In genomic region chr6:157760137-157760536, GRCh38 we compare ENCODE assay signal across 16 cellular contexts.
A peak's percentile ranks its signal among the peaks of the same experiment; 100 is the strongest.
DNase-seq lines count a peak whose midpoint lies in the region; ATAC-seq and TF ChIP-seq lines count a peak whose summit lies in the region.
"Had no signal": no experiment of that assay in that cellular context is flagged by ENCODE, and none has a peak within 500 bp of the region (broad histone marks: within the 10 kb centered on the region; RNA-seq: fewer than 3 reads in every experiment).

No MANE protein-coding gene starts in this region.

- TF ChIP-seq RAD21 in SK-N-SH (IDR thresholded peaks at IDR 0.05; ENCODE audit: low read length) = no peak

- 95% methylated on average over 5 of the region's 6 CpGs for WGBS in SK-N-SH (ENCODE audit: low lambda C conversion rate)
- 96% methylated on average over 6 of the region's 6 CpGs for WGBS in smooth muscle cell (ENCODE audit: low lambda C conversion rate)

- CTCF ChIA-PET in SK-N-SH (lab: Yijun Ruan, JAX) = interaction anchor here (1.2 to 2.4 kb wide), 3 partner anchors 10 to 312 kb away, joined by 3 to 10 read pairs (median 6); no protein-coding TSS in a partner anchor

- H3K9ac ChIP-seq in SK-N-SH (peak overlapping the region; percentile 40; the same call in 1 of the 2 replicates), smooth muscle cell (ENCODE audit: low read depth) (peak overlapping the region; percentile 47)

- H3K4me3 Mint-ChIP-seq in dendritic cell treated with granulocyte-macrophage colony-stimulating factor and Interleukin-4, amounts not matched to agents 40 ng/mL and 50 ng/mL, for 4 days = no peak overlapping the region

- no peaks in the 10 kb centered on the region for H3K9me3 ChIP-seq in SK-N-SH
- no peaks in the 10 kb centered on the region for H3K9me3 ChIP-seq in RWPE2 (ENCODE audit: severe bottlenecking)
- no peaks in the 10 kb centered on the region for H3K9me3 ChIP-seq in smooth muscle cell (replicated peaks; ENCODE audit: low read depth)
- H3K9me3 ChIP-seq in SJCRH30 (replicated peaks) = no peaks in the 10 kb centered on the region
- H3K9me3 ChIP-seq: heart left ventricle had no signal

- ATAC-seq in SK-N-SH treated with all-trans-retinoic acid at 6 μM for 48 hours (no peak), RWPE2 (ENCODE audit: low read depth) (no peak), GM18867 (IDR thresholded peaks at IDR 0.05; ENCODE audit: unreplicated experiment) (no peak)
- ATAC-seq: heart left ventricle, left ventricle myocardium superior had no signal

- peaks cover 81% of the 10 kb centered on the region for H3K4me1 Mint-ChIP-seq in dendritic cell treated with granulocyte-macrophage colony-stimulating factor and Interleukin-4, amounts not matched to agents 40 ng/mL and 50 ng/mL, for 4 days (ENCODE audit: low read depth)

- no peak overlapping the region for H3K4me3 ChIP-seq in SK-N-SH (ENCODE audit: low read depth in 2 of 2, low read length in 1 of 2)
- H3K4me3 ChIP-seq in RWPE2 (ENCODE audit: severe bottlenecking) = no peak overlapping the region
- H3K4me3 ChIP-seq in smooth muscle cell = no peak overlapping the region
- no peak overlapping the region for H3K4me3 ChIP-seq in SJCRH30
- H3K4me3 ChIP-seq: heart left ventricle had no signal

- H2AFZ ChIP-seq in SK-N-SH (ENCODE audit: low read depth) (no peak overlapping the region), smooth muscle cell (ENCODE audit: low read depth) (no peak overlapping the region)

- peaks cover 1% of the 10 kb centered on the region for H3K9me3 Mint-ChIP-seq in dendritic cell treated with granulocyte-macrophage colony-stimulating factor and Interleukin-4, amounts not matched to agents 40 ng/mL and 50 ng/mL, for 4 days

- no peaks in the 10 kb centered on the region for H3K36me3 ChIP-seq in SK-N-SH (replicated peaks in 1 of 2; ENCODE audit: control insufficient read depth in 1 of 2, insufficient read depth in 2 of 2, low read length in 1 of 2)
- H3K36me3 ChIP-seq in RWPE2 (ENCODE audit: low read depth) = no peaks in the 10 kb centered on the region
- no peaks in the 10 kb centered on the region for H3K36me3 ChIP-seq in smooth muscle cell (ENCODE audit: low read depth)
- H3K36me3 ChIP-seq in SJCRH30 = no peaks in the 10 kb centered on the region
- H3K36me3 ChIP-seq: heart left ventricle, WERI-Rb-1 had no signal

- H3K79me2 ChIP-seq in SK-N-SH (ENCODE audit: insufficient read depth) (no peaks in the 10 kb centered on the region), smooth muscle cell (ENCODE audit: low read depth) (no peaks in the 10 kb centered on the region)

- no peaks in the 10 kb centered on the region for H4K20me1 ChIP-seq in SK-N-SH (ENCODE audit: insufficient read depth)
- H4K20me1 ChIP-seq in smooth muscle cell (ENCODE audit: low read depth) = no peaks in the 10 kb centered on the region

- H3K27me3 Mint-ChIP-seq in dendritic cell treated with granulocyte-macrophage colony-stimulating factor and Interleukin-4, amounts not matched to agents 40 ng/mL and 50 ng/mL, for 4 days = peaks cover 29% of the 10 kb centered on the region

- no peaks in the 10 kb centered on the region for H3K27me3 ChIP-seq in SK-N-SH (ENCODE audit: insufficient read depth)
- H3K27me3 ChIP-seq in RWPE2 (ENCODE audit: insufficient read depth, poor library complexity, severe bottlenecking) = no peaks in the 10 kb centered on the region
- H3K27me3 ChIP-seq in smooth muscle cell (ENCODE audit: low read depth) = no peaks in the 10 kb centered on the region
- no peaks in the 10 kb centered on the region for H3K27me3 ChIP-seq in SJCRH30
- H3K27me3 ChIP-seq: heart left ventricle had no signal

- H3K4me2 ChIP-seq in SK-N-SH = peak overlapping the region; percentile 71; the same call in 1 of the 2 replicates
- peak overlapping the region; percentile 37 for H3K4me2 ChIP-seq in smooth muscle cell

- peak overlapping the region; percentile 87 for H3K27ac Mint-ChIP-seq in dendritic cell treated with granulocyte-macrophage colony-stimulating factor and Interleukin-4, amounts not matched to agents 40 ng/mL and 50 ng/mL, for 4 days

- intact Hi-C loops in dendritic cell treated with granulocyte-macrophage colony-stimulating factor and Interleukin-4, amounts not matched to agents 40 ng/mL and 50 ng/mL, for 4 days (cut with micrococcal nuclease) = loop anchor here (5.0 to 10.0 kb wide), 2 partner anchors 42 to 325 kb away; no protein-coding TSS in a partner anchor

- peak overlapping the region; percentile 56 to 98; a peak in 3 of 4 replicates for H3K27ac ChIP-seq in SK-N-SH (ENCODE audit: low read depth in 2 of 2, low read length in 1 of 2)
- peak overlapping the region; percentile 70 for H3K27ac ChIP-seq in RWPE2 (ENCODE audit: poor library complexity, severe bottlenecking)
- H3K27ac ChIP-seq in smooth muscle cell (ENCODE audit: low read depth) = peak overlapping the region; percentile 93
- H3K27ac ChIP-seq in SJCRH30 = no peak overlapping the region
- H3K27ac ChIP-seq: 22Rv1 had no signal

- POLR2A ChIA-PET in SK-N-SH (lab: Yijun Ruan, JAX) = no interaction called here

- DNase-seq in SK-N-SH (no peak), RWPE2 (ENCODE audit: low spot score) (no peak), smooth muscle cell (lab: John Stamatoyannopoulos, UW; ENCODE audit: unreplicated experiment) (no peak), SJCRH30 (no peak), HT-29 (ENCODE audit: low spot score) (no peak)
- DNase-seq: DMS79 treated with DMSO at 0.1 percent for 48 hours; heart left ventricle; left ventricle myocardium superior; NCI-H345; stimulated activated CD4-positive, alpha-beta T cell treated with anti-CD3 and anti-CD28 coated beads, Interleukin-4, amount 100 ng/mL, for 1 hour; substantia nigra had no signal

- TF ChIP-seq CTCF in SK-N-SH (IDR thresholded peaks at IDR 0.05) (no peak), RWPE2 (IDR thresholded peaks at IDR 0.05; ENCODE audit: poor library complexity, severe bottlenecking) (no peak), smooth muscle cell (IDR thresholded peaks at IDR 0.05; ENCODE audit: borderline replicate concordance, insufficient read depth, poor library complexity, severe bottlenecking) (no peak)

- H3K4me1 ChIP-seq in SK-N-SH (ENCODE audit: control insufficient read depth in 1 of 2, insufficient read depth in 2 of 2, low read depth in 1 of 2, low read length in 1 of 2) = peaks cover 23 to 36% of the 10 kb centered on the region in 2 experiments
- peaks cover 46% of the 10 kb centered on the region for H3K4me1 ChIP-seq in RWPE2 (ENCODE audit: insufficient read depth, poor library complexity, severe bottlenecking)
- H3K4me1 ChIP-seq in smooth muscle cell (ENCODE audit: low read depth) = peaks cover 13% of the 10 kb centered on the region
- H3K4me1 ChIP-seq in SJCRH30 = peaks cover 26% of the 10 kb centered on the region

- no peaks in the 10 kb centered on the region for H3K36me3 Mint-ChIP-seq in dendritic cell treated with granulocyte-macrophage colony-stimulating factor and Interleukin-4, amounts not matched to agents 40 ng/mL and 50 ng/mL, for 4 days (ENCODE audit: low read depth)

- peaks cover 30% of the 10 kb centered on the region for H3F3A ChIP-seq in SK-N-SH (replicated peaks; ENCODE audit: insufficient read depth)
- H3F3A ChIP-seq in smooth muscle cell (ENCODE audit: low read depth) = peaks cover 23% of the 10 kb centered on the region

- TF ChIP-seq EP300 in SK-N-SH (IDR thresholded peaks at IDR 0.05; ENCODE audit: borderline replicate concordance in 1 of 2, low read depth in 1 of 2, low read length in 1 of 2) = no peak

- no peaks in the 10 kb centered on the region for H3K9me2 ChIP-seq in SK-N-SH

TF ChIP-seq in SK-N-SH, 30 proteins besides CTCF, POLR2A, EP300 and RAD21 (continues in another document):
- TF ChIP-seq FOXM1 (IDR thresholded peaks at IDR 0.05; ENCODE audit: low read depth) (no peak), FOSL2 (IDR thresholded peaks at IDR 0.05; ENCODE audit: borderline replicate concordance, low read depth) (no peak), TEAD4 (IDR thresholded peaks at IDR 0.05; ENCODE audit: borderline replicate concordance, insufficient read depth) (no peak), TAF1 (IDR thresholded peaks at IDR 0.05; ENCODE audit: borderline replicate concordance, low read depth, low read length) (no peak), NFIC (IDR thresholded peaks at IDR 0.05; ENCODE audit: borderline replicate concordance) (no peak), POLR2AphosphoS5 (IDR thresholded peaks at IDR 0.05; ENCODE audit: low read depth, low read length) (no peak), GATA2 (CRISPR knock-in tag; IDR thresholded peaks at IDR 0.05) (no peak), RXRA (IDR thresholded peaks at IDR 0.05; ENCODE audit: borderline replicate concordance, low read depth) (no peak), RFX5 (IDR thresholded peaks at IDR 0.05; ENCODE audit: low read length) (no peak)
- TF ChIP-seq, protein P1, sequence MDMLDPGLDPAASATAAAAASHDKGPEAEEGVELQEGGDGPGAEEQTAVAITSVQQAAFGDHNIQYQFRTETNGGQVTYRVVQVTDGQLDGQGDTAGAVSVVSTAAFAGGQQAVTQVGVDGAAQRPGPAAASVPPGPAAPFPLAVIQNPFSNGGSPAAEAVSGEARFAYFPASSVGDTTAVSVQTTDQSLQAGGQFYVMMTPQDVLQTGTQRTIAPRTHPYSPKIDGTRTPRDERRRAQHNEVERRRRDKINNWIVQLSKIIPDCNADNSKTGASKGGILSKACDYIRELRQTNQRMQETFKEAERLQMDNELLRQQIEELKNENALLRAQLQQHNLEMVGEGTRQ (IDR thresholded peaks at IDR 0.05; ENCODE audit: borderline replicate concordance, low read depth, low read length) = no peak

TF ChIP-seq in SK-N-SH treated with all-trans-retinoic acid at 6 μM for 48 hours, 23 proteins besides CTCF, POLR2A, EP300 and RAD21 (continues in another document):
- TF ChIP-seq BACH2 (CRISPR knock-in tag; IDR thresholded peaks at IDR 0.05; ENCODE audit: borderline replicate concordance) = no peak
- TF ChIP-seq ZNF8 (CRISPR knock-in tag; IDR thresholded peaks at IDR 0.05) = no peak
- TF ChIP-seq TCF4 (CRISPR knock-in tag; IDR thresholded peaks at IDR 0.05; ENCODE audit: borderline replicate concordance) = no peak
- TF ChIP-seq POU6F1 (CRISPR knock-in tag; IDR thresholded peaks at IDR 0.05; ENCODE audit: borderline replicate concordance, low read depth) = no peak
- no peak for TF ChIP-seq OSR1 (CRISPR knock-in tag; IDR thresholded peaks at IDR 0.05)
- no peak for TF ChIP-seq ARNTL (CRISPR knock-in tag; IDR thresholded peaks at IDR 0.05; ENCODE audit: borderline replicate concordance, low read depth)
- TF ChIP-seq ZNF70 (CRISPR knock-in tag; IDR thresholded peaks at IDR 0.05) = no peak
